In the genomic region with DNA sequence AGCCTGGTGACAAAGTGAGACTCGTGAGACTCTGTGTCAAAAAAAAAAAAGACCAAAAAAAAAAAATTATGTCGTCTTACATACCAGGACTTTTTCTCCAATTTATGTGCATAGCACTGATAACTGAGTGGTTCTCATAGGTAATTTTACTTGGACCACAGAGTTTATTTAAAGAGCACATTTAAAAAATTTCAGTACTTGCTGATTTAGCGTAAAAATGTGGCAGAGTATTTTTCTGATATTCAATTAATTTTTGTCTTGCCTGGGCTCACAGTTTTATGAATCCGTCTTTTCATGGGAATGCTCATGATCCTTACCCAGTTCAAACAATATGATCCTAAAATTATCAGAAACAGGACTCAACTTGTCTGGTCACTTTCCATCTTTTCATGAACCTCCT, we compare ENCODE assay signal across 29 cellular contexts.
"Had no signal": no experiment of that assay in that cellular context is flagged by ENCODE, and none has a peak within 500 bp of the region (broad histone marks: within the 10 kb centered on the region; RNA-seq: fewer than 3 reads in every experiment).

No MANE protein-coding gene starts in this region.

- H3K4me3 Mint-ChIP-seq: stimulated activated effector memory CD8-positive, alpha-beta T cell treated with anti-CD3 and anti-CD28 coated beads, Interleukin-12 subunit alpha, Interleukin-12 subunit beta, amount 100 ng/mL, for 72 hours; stimulated activated memory B cell treated with anti-CD40 and anti-IgM and Interleukin-4, amounts not matched to agents 10 μg/mL and 1 μg/mL and 100 μg/mL, for 72 hours; stimulated activated naive B cell treated with anti-CD40 and anti-IgM and Interleukin-4, amounts not matched to agents 10 μg/mL and 1 μg/mL and 100 μg/mL, for 72 hours; stimulated activated naive CD8-positive, alpha-beta T cell treated with anti-CD3 and anti-CD28 coated beads, Interleukin-15, amount 100 ng/mL, for 72 hours; stimulated activated naive CD8-positive, alpha-beta T cell treated with anti-CD3 and anti-CD28 coated beads, Interleukin-15, Interleukin-2, amounts not matched to agents 100 ng/mL and 50 ng/mL, for 24 hours; type B pancreatic cell had no signal

- H3K27ac Mint-ChIP-seq: stimulated activated effector memory CD8-positive, alpha-beta T cell treated with anti-CD3 and anti-CD28 coated beads, Interleukin-12 subunit alpha, Interleukin-12 subunit beta, amount 100 ng/mL, for 72 hours; stimulated activated memory B cell treated with anti-CD40 and anti-IgM and Interleukin-4, amounts not matched to agents 10 μg/mL and 1 μg/mL and 100 μg/mL, for 72 hours; stimulated activated naive B cell treated with anti-CD40 and anti-IgM and Interleukin-4, amounts not matched to agents 10 μg/mL and 1 μg/mL and 100 μg/mL, for 72 hours; stimulated activated naive CD8-positive, alpha-beta T cell treated with anti-CD3 and anti-CD28 coated beads, Interleukin-15, amount 100 ng/mL, for 72 hours; stimulated activated naive CD8-positive, alpha-beta T cell treated with anti-CD3 and anti-CD28 coated beads, Interleukin-15, Interleukin-2, amounts not matched to agents 100 ng/mL and 50 ng/mL, for 24 hours; type B pancreatic cell had no signal

- H3K4me3 ChIP-seq: stomach, suprapubic skin, testis, thoracic aorta, thyroid gland, tibial artery, tibial nerve, transverse colon, upper lobe of left lung, upper lobe of right lung, uterus, vagina had no signal

- H3K27me3 ChIP-seq: stomach, suprapubic skin, testis, thyroid gland, tibial artery, tibial nerve, transverse colon, upper lobe of left lung, upper lobe of right lung, uterus, vagina had no signal

- H3K27ac ChIP-seq: stomach, suprapubic skin, testis, thoracic aorta, thyroid gland, tibial artery, tibial nerve, transverse colon, upper lobe of left lung, upper lobe of right lung, uterus, vagina had no signal

- DNase-seq: stimulated activated CD4-positive, alpha-beta T cell treated with anti-CD3 and anti-CD28 coated beads, Interleukin-2, amount 100 ng/mL, for 48 hours; stimulated activated CD4-positive, alpha-beta T cell treated with anti-CD3 and anti-CD28 coated beads, Interleukin-4, amount 100 ng/mL, for 1 hour; stimulated activated CD4-positive, alpha-beta T cell treated with anti-CD3 and anti-CD28 coated beads, Interleukin-4, amount 100 ng/mL, for 24 hours; stimulated activated CD4-positive, alpha-beta T cell treated with anti-CD3 and anti-CD28 coated beads, Interleukin-4, amount 100 ng/mL, for 4 hours; stimulated activated CD8-positive, alpha-beta memory T cell treated with anti-CD3 and anti-CD28 coated beads, Interleukin-4, amount 100 ng/mL, for 48 hours; stimulated activated naive B cell treated with anti-CD40 and anti-IgM and Interleukin-4, amounts not matched to agents 10 μg/mL and 1 μg/mL and 100 μg/mL, for 72 hours; stimulated activated naive CD4-positive, alpha-beta T cell; stimulated activated naive CD4-positive, alpha-beta T cell treated with Interleukin-2 at 50 U/mL for 16 hours; stimulated activated naive CD8-positive, alpha-beta T cell treated with anti-CD3 and anti-CD28 coated beads, Interleukin-15, amount 100 ng/mL, for 72 hours; stimulated activated naive CD8-positive, alpha-beta T cell treated with anti-CD3 and anti-CD28 coated beads, Interleukin-15, Interleukin-2, amounts not matched to agents 100 U/mL and 50 U/mL, for 24 hours; stomach; substantia nigra; testis; thyroid gland; tibial artery; transverse colon; trophoblast cell; upper lobe of left lung; upper lobe of right lung; uterus had no signal

- H3K9me3 Mint-ChIP-seq: stimulated activated effector memory CD8-positive, alpha-beta T cell treated with anti-CD3 and anti-CD28 coated beads, Interleukin-12 subunit alpha, Interleukin-12 subunit beta, amount 100 ng/mL, for 72 hours; stimulated activated memory B cell treated with anti-CD40 and anti-IgM and Interleukin-4, amounts not matched to agents 10 μg/mL and 1 μg/mL and 100 μg/mL, for 72 hours; stimulated activated naive B cell treated with anti-CD40 and anti-IgM and Interleukin-4, amounts not matched to agents 10 μg/mL and 1 μg/mL and 100 μg/mL, for 72 hours; stimulated activated naive CD8-positive, alpha-beta T cell treated with anti-CD3 and anti-CD28 coated beads, Interleukin-15, amount 100 ng/mL, for 72 hours; stimulated activated naive CD8-positive, alpha-beta T cell treated with anti-CD3 and anti-CD28 coated beads, Interleukin-15, Interleukin-2, amounts not matched to agents 100 ng/mL and 50 ng/mL, for 24 hours; type B pancreatic cell had no signal

- H3K9me3 ChIP-seq: stomach, suprapubic skin, testis, thoracic aorta, thyroid gland, tibial artery, tibial nerve, transverse colon, upper lobe of left lung, upper lobe of right lung, uterus, vagina had no signal

- H3K4me1 ChIP-seq: stomach, suprapubic skin, testis, thyroid gland, tibial artery, tibial nerve, transverse colon, upper lobe of left lung, upper lobe of right lung, uterus, vagina had no signal

- H3K36me3 Mint-ChIP-seq: stimulated activated effector memory CD8-positive, alpha-beta T cell treated with anti-CD3 and anti-CD28 coated beads, Interleukin-12 subunit alpha, Interleukin-12 subunit beta, amount 100 ng/mL, for 72 hours; stimulated activated memory B cell treated with anti-CD40 and anti-IgM and Interleukin-4, amounts not matched to agents 10 μg/mL and 1 μg/mL and 100 μg/mL, for 72 hours; stimulated activated naive B cell treated with anti-CD40 and anti-IgM and Interleukin-4, amounts not matched to agents 10 μg/mL and 1 μg/mL and 100 μg/mL, for 72 hours; type B pancreatic cell had no signal

- FAIRE-seq: urothelium cell line had no signal

- H3K27me3 Mint-ChIP-seq: stimulated activated memory B cell treated with anti-CD40 and anti-IgM and Interleukin-4, amounts not matched to agents 10 μg/mL and 1 μg/mL and 100 μg/mL, for 72 hours; stimulated activated naive B cell treated with anti-CD40 and anti-IgM and Interleukin-4, amounts not matched to agents 10 μg/mL and 1 μg/mL and 100 μg/mL, for 72 hours; stimulated activated naive CD8-positive, alpha-beta T cell treated with anti-CD3 and anti-CD28 coated beads, Interleukin-15, amount 100 ng/mL, for 72 hours; type B pancreatic cell had no signal

- H3K4me1 Mint-ChIP-seq: stimulated activated effector memory CD8-positive, alpha-beta T cell treated with anti-CD3 and anti-CD28 coated beads, Interleukin-12 subunit alpha, Interleukin-12 subunit beta, amount 100 ng/mL, for 72 hours; stimulated activated memory B cell treated with anti-CD40 and anti-IgM and Interleukin-4, amounts not matched to agents 10 μg/mL and 1 μg/mL and 100 μg/mL, for 72 hours; stimulated activated naive CD8-positive, alpha-beta T cell treated with anti-CD3 and anti-CD28 coated beads, Interleukin-15, amount 100 ng/mL, for 72 hours had no signal

- ATAC-seq: stimulated activated effector memory CD8-positive, alpha-beta T cell treated with anti-CD3 and anti-CD28 coated beads, Interleukin-12 subunit alpha, Interleukin-12 subunit beta, amount 100 ng/mL, for 72 hours; stimulated activated memory B cell treated with anti-CD40 and anti-IgM and Interleukin-4, amounts not matched to agents 10 μg/mL and 1 μg/mL and 100 μg/mL, for 72 hours; stimulated activated naive B cell treated with anti-CD40 and anti-IgM and Interleukin-4, amounts not matched to agents 10 μg/mL and 1 μg/mL and 100 μg/mL, for 72 hours; stimulated activated naive CD8-positive, alpha-beta T cell treated with anti-CD3 and anti-CD28 coated beads, Interleukin-15, amount 100 ng/mL, for 72 hours; stimulated activated naive CD8-positive, alpha-beta T cell treated with anti-CD3 and anti-CD28 coated beads, Interleukin-15, Interleukin-2, amounts not matched to agents 100 U/mL and 50 U/mL, for 24 hours; upper lobe of right lung had no signal

- H3K36me3 ChIP-seq: stomach, suprapubic skin, thoracic aorta, thyroid gland, tibial artery, tibial nerve, transverse colon, upper lobe of left lung, upper lobe of right lung, uterus, vagina had no signal
